Comparison of ENCODE assay signal across 1 cellular context in genomic region chr10:96889415-96890171, GRCh38.
TF ChIP-seq lines count a peak whose summit lies in the region.

No MANE protein-coding gene starts in this region.

TF ChIP-seq in GM23338, 12 proteins besides CTCF, POLR2A, EP300 and RAD21 (continued from another document):
- TF ChIP-seq, protein P1, sequence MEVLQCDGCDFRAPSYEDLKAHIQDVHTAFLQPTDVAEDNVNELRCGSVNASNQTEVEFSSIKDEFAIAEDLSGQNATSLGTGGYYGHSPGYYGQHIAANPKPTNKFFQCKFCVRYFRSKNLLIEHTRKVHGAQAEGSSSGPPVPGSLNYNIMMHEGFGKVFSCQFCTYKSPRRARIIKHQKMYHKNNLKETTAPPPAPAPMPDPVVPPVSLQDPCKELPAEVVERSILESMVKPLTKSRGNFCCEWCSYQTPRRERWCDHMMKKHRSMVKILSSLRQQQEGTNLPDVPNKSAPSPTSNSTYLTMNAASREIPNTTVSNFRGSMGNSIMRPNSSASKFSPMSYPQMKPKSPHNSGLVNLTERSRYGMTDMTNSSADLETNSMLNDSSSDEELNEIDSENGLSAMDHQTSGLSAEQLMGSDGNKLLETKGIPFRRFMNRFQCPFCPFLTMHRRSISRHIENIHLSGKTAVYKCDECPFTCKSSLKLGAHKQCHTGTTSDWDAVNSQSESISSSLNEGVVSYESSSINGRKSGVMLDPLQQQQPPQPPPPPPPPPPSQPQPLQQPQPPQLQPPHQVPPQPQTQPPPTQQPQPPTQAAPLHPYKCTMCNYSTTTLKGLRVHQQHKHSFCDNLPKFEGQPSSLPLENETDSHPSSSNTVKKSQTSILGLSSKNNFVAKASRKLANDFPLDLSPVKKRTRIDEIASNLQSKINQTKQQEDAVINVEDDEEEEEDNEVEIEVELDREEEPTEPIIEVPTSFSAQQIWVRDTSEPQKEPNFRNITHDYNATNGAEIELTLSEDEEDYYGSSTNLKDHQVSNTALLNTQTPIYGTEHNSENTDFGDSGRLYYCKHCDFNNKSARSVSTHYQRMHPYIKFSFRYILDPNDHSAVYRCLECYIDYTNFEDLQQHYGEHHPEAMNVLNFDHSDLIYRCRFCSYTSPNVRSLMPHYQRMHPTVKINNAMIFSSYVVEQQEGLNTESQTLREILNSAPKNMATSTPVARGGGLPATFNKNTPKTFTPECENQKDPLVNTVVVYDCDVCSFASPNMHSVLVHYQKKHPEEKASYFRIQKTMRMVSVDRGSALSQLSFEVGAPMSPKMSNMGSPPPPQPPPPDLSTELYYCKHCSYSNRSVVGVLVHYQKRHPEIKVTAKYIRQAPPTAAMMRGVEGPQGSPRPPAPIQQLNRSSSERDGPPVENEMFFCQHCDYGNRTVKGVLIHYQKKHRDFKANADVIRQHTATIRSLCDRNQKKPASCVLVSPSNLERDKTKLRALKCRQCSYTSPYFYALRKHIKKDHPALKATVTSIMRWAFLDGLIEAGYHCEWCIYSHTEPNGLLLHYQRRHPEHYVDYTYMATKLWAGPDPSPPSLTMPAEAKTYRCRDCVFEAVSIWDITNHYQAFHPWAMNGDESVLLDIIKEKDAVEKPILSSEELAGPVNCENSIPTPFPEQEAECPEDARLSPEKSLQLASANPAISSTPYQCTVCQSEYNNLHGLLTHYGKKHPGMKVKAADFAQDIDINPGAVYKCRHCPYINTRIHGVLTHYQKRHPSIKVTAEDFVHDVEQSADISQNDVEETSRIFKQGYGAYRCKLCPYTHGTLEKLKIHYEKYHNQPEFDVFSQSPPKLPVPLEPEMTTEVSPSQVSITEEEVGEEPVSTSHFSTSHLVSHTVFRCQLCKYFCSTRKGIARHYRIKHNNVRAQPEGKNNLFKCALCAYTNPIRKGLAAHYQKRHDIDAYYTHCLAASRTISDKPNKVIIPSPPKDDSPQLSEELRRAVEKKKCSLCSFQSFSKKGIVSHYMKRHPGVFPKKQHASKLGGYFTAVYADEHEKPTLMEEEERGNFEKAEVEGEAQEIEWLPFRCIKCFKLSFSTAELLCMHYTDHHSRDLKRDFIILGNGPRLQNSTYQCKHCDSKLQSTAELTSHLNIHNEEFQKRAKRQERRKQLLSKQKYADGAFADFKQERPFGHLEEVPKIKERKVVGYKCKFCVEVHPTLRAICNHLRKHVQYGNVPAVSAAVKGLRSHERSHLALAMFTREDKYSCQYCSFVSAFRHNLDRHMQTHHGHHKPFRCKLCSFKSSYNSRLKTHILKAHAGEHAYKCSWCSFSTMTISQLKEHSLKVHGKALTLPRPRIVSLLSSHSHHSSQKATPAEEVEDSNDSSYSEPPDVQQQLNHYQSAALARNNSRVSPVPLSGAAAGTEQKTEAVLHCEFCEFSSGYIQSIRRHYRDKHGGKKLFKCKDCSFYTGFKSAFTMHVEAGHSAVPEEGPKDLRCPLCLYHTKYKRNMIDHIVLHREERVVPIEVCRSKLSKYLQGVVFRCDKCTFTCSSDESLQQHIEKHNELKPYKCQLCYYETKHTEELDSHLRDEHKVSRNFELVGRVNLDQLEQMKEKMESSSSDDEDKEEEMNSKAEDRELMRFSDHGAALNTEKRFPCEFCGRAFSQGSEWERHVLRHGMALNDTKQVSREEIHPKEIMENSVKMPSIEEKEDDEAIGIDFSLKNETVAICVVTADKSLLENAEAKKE (CRISPR knock-in tag; IDR thresholded peaks at IDR 0.05) = no peak
- TF ChIP-seq EZH2 (IDR thresholded peaks at IDR 0.05; ENCODE audit: low read depth, unreplicated experiment) = no peak
- TF ChIP-seq, protein P2, sequence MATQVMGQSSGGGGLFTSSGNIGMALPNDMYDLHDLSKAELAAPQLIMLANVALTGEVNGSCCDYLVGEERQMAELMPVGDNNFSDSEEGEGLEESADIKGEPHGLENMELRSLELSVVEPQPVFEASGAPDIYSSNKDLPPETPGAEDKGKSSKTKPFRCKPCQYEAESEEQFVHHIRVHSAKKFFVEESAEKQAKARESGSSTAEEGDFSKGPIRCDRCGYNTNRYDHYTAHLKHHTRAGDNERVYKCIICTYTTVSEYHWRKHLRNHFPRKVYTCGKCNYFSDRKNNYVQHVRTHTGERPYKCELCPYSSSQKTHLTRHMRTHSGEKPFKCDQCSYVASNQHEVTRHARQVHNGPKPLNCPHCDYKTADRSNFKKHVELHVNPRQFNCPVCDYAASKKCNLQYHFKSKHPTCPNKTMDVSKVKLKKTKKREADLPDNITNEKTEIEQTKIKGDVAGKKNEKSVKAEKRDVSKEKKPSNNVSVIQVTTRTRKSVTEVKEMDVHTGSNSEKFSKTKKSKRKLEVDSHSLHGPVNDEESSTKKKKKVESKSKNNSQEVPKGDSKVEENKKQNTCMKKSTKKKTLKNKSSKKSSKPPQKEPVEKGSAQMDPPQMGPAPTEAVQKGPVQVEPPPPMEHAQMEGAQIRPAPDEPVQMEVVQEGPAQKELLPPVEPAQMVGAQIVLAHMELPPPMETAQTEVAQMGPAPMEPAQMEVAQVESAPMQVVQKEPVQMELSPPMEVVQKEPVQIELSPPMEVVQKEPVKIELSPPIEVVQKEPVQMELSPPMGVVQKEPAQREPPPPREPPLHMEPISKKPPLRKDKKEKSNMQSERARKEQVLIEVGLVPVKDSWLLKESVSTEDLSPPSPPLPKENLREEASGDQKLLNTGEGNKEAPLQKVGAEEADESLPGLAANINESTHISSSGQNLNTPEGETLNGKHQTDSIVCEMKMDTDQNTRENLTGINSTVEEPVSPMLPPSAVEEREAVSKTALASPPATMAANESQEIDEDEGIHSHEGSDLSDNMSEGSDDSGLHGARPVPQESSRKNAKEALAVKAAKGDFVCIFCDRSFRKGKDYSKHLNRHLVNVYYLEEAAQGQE (IDR thresholded peaks at IDR 0.05; ENCODE audit: unreplicated experiment) = no peak
- no peak for TF ChIP-seq ETS1 (IDR thresholded peaks at IDR 0.05)
TF ChIP-seq in GM23338: peak in this region for 0.
